ENCODE assay signal across 7 cellular contexts in genomic region chr11:65355013-65355775, GRCh38. TPM values are rescaled to one million over a fixed set of nuclear protein-coding genes. Genes with fewer than 3 reads are reported as not detected.
DNase-seq lines count a peak whose midpoint lies in the region; ATAC-seq and TF ChIP-seq lines count a peak whose summit lies in the region.

No MANE protein-coding gene starts in this region.

- peak overlapping the region; percentile 84 to 96 (median 93) for H3K4me3 Mint-ChIP-seq in naive thymus-derived CD8-positive, alpha-beta T cell

- peak overlapping the region; percentile 48 to 96 (median 84) for H3K27ac Mint-ChIP-seq in naive thymus-derived CD8-positive, alpha-beta T cell

- H3K36me3 Mint-ChIP-seq in naive thymus-derived CD8-positive, alpha-beta T cell = peaks cover 0 to 26% (median 5%) of the 10 kb centered on the region in 3 donors

- no peak for TF ChIP-seq CTCF in tibial artery (IDR thresholded peaks at IDR 0.05)

- no peaks in the 10 kb centered on the region for H3K27me3 Mint-ChIP-seq in naive thymus-derived CD8-positive, alpha-beta T cell

- H3K9me3 ChIP-seq in endocrine pancreas (ENCODE audit: control insufficient read depth, low read length) = no peaks in the 10 kb centered on the region
- H3K9me3 ChIP-seq in tibial artery = no peaks in the 10 kb centered on the region

- no peaks in the 10 kb centered on the region for H3K27me3 ChIP-seq in endocrine pancreas (ENCODE audit: control insufficient read depth, insufficient read depth, low read length)
- peaks cover 0 to 14% of the 10 kb centered on the region in 2 donors for H3K27me3 ChIP-seq in tibial artery

- peaks cover under 1% of the 10 kb centered on the region for H3K36me3 ChIP-seq in endocrine pancreas (ENCODE audit: control insufficient read depth, insufficient read depth, low read length)
- peaks cover 18 to 25% (median 21%) of the 10 kb centered on the region in 3 donors for H3K36me3 ChIP-seq in tibial artery

- H3K9me3 Mint-ChIP-seq in naive thymus-derived CD8-positive, alpha-beta T cell = no peaks in the 10 kb centered on the region

- H3K4me3 ChIP-seq in endocrine pancreas (ENCODE audit: control insufficient read depth, insufficient read depth, low read length) (peak overlapping the region; percentile 9), tibial artery (peak overlapping the region; percentile 64 to 69)

- ATAC-seq in GM18867 (IDR thresholded peaks at IDR 0.05; ENCODE audit: unreplicated experiment) (peak; percentile 22), HG03045 (IDR thresholded peaks at IDR 0.05; ENCODE audit: unreplicated experiment) (peak; percentile 37)
- peak; percentile 40 to 55 for ATAC-seq in naive thymus-derived CD8-positive, alpha-beta T cell

- intact Hi-C loops in tibial artery (cut with DNase I; ENCODE audit: low total_unique reads) = no loop called here

- H3K9ac ChIP-seq in endocrine pancreas (ENCODE audit: control insufficient read depth, insufficient read depth, low read length) = peak overlapping the region; percentile 75

- H3K4me1 ChIP-seq in endocrine pancreas (ENCODE audit: control insufficient read depth, insufficient read depth, low read length) = no peaks in the 10 kb centered on the region
- H3K4me1 ChIP-seq in tibial artery = peaks cover 0 to 27% (median 21%) of the 10 kb centered on the region in 4 donors

- peak overlapping the region in 1 of 2 donors; percentile 59 for H3K27ac ChIP-seq in tibial artery

- DNase-seq in NCI-H345 (lab: John Stamatoyannopoulos, UW) (peak; percentile 83), tibial artery (no peak)
- DNase-seq in activated CD4-positive, alpha-beta T cell treated with anti-CD3 and anti-CD28 coated beads, Interleukin-2, amount 50 U/mL, for 48 hours = peak; percentile 55 to 58
- peak; percentile 32 to 85 (median 56) for DNase-seq in naive thymus-derived CD8-positive, alpha-beta T cell

- H3K4me1 Mint-ChIP-seq in naive thymus-derived CD8-positive, alpha-beta T cell = peaks cover 12 to 20% (median 17%) of the 10 kb centered on the region in 4 donors

- POLR2A ChIA-PET in naive thymus-derived CD8-positive, alpha-beta T cell (lab: Charles Lee) = interaction anchor here (0.7 to 2.6 kb wide), 8 partner anchors 17 to 154 kb away, joined by 3 to 11 read pairs (median 3); partner anchors contain the start of genes MALAT1 and NEAT1

RNA-seq across cellular contexts. Expression of gene TIGD3, which starts 0.6 kb away (rescaled TPM):
- 1 to 10 TPM; 1.5 to 1.9 TPM for total RNA-seq in naive thymus-derived CD8-positive, alpha-beta T cell
- polyA plus RNA-seq in naive thymus-derived CD8-positive, alpha-beta T cell = under 1 TPM; 0.15 to 0.67 (median 0.21) TPM

RNA-seq across cellular contexts. Expression of gene DPF2, which starts 21.5 kb away (rescaled TPM):
- 100 to 1,000 TPM in 1 of 2 experiments, 10 to 100 TPM in 1; 96.5 to 100 TPM for total RNA-seq in naive thymus-derived CD8-positive, alpha-beta T cell
- 10 to 100 TPM; 48.3 to 64.9 (median 51.3) TPM for polyA plus RNA-seq in naive thymus-derived CD8-positive, alpha-beta T cell

RNA-seq across cellular contexts. Expression of gene SLC25A45, which starts 27.3 kb away (rescaled TPM):
- 10 to 100 TPM; 22.2 to 23.4 TPM for total RNA-seq in naive thymus-derived CD8-positive, alpha-beta T cell
- polyA plus RNA-seq in naive thymus-derived CD8-positive, alpha-beta T cell = 10 to 100 TPM; 10.8 to 19.2 (median 11.0) TPM

RNA-seq across cellular contexts. Expression of gene FRMD8, which starts 31.2 kb away (rescaled TPM):
- total RNA-seq in naive thymus-derived CD8-positive, alpha-beta T cell = 10 to 100 TPM; 48.6 to 55.0 TPM
- 10 to 100 TPM; 34.5 to 42.6 (median 35.4) TPM for polyA plus RNA-seq in naive thymus-derived CD8-positive, alpha-beta T cell

RNA-seq across cellular contexts. Expression of gene CDC42EP2, which starts 40.5 kb away (rescaled TPM):
- total RNA-seq in naive thymus-derived CD8-positive, alpha-beta T cell = 1 to 10 TPM in 1 of 2 experiments, not detected in 1; 1.4 TPM
- not detected for polyA plus RNA-seq in naive thymus-derived CD8-positive, alpha-beta T cell

Comparison
In these comparisons a context has a peak if more than half of its experiments do, and no peak if none do; other contexts are left out.
1. DNase-seq: peak in NCI-H345 (single experiment), activated CD4-positive, alpha-beta T cell treated with anti-CD3 and anti-CD28 coated beads, Interleukin-2, amount 50 U/mL, for 48 hours (2 of 2) and naive thymus-derived CD8-positive, alpha-beta T cell (10 of 10); none in tibial artery (0 of 2).
2. Peak in every context shown above with its lines, with median percentiles within 50 percentile points of each other: ATAC-seq.